Comparison of ENCODE assay signal across 2 cellular contexts in genomic region chr2:28488083-28488482, GRCh38.
TF ChIP-seq lines count a peak whose summit lies in the region.

No MANE protein-coding gene starts in this region.

TF ChIP-seq in A549, 52 proteins besides CTCF, POLR2A, EP300 and RAD21:
- TF ChIP-seq EHMT2 (IDR thresholded peaks at IDR 0.05; ENCODE audit: low read depth) (no peak), ZC3H11A (IDR thresholded peaks at IDR 0.05) (no peak), FOXS1 (CRISPR knock-in tag; IDR thresholded peaks at IDR 0.05) (no peak), KDM1A (IDR thresholded peaks at IDR 0.05; ENCODE audit: low read depth) (no peak), USF2 (IDR thresholded peaks at IDR 0.05) (no peak), TFCP2L1 (CRISPR knock-in tag; IDR thresholded peaks at IDR 0.05) (no peak), HES2 (IDR thresholded peaks at IDR 0.05) (no peak), KDM5A (IDR thresholded peaks at IDR 0.05) (no peak)

TF ChIP-seq in HepG2, 621 proteins besides CTCF, POLR2A, EP300 and RAD21:
- 0 out of 2 replicates have a peak, but pooled peaks have one; percentile 56 for TF ChIP-seq PCBP1 (IDR thresholded peaks at IDR 0.05; ENCODE audit: borderline replicate concordance, low read depth, low read length)
- TF ChIP-seq HNRNPK (IDR thresholded peaks at IDR 0.05; ENCODE audit: low read depth, low read length, poor library complexity, severe bottlenecking), result peak; percentile 80
- no peak for TF ChIP-seq FOXC1 (CRISPR knock-in tag; IDR thresholded peaks at IDR 0.05; ENCODE audit: borderline replicate concordance)
- TF ChIP-seq ZNF782 (CRISPR knock-in tag; IDR thresholded peaks at IDR 0.05; ENCODE audit: borderline replicate concordance), result no peak
